9 cellular contexts compared by ENCODE assay signal in the genomic region with DNA sequence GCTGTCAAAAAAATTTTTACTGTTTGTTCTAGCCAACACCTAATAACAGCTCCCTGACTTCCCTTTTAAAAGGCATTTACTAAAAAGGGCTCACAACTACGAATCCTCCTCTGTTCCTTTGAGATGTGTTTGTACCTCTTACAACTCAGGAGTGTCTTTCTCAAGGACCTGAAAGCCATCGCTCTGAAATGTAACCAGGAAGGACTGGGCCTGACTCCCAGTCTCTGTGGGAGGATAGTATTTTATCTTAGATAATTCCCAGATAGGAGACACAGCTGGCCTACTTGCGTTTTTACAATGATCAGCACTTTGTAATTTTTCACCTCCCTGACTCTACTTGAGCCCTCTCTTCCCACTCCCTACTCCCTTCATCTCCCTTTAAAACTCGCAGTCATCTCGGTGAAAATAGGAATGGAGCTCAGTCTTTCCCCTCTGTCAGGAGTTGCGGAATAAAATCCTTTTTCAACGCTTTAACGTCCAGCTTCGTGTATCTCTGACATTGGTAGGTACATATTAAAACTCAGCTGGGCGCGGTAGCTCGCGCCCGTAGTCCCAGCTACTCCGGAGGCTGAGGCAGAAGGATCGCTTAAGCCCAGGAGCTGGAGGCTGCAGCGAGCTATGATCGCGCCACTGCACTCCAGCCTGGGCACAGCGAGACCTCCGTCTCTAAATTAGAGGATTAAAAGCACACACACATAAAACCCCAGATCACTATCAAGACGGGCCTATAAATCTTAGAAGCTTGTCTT. TPM values are rescaled to one million over a fixed set of nuclear protein-coding genes. Genes with fewer than 3 reads are reported as not detected.
DNase-seq lines count a peak whose midpoint lies in the region; ATAC-seq and TF ChIP-seq lines count a peak whose summit lies in the region.
"Had no signal": no experiment of that assay in that cellular context is flagged by ENCODE, and none has a peak within 500 bp of the region (broad histone marks: within the 10 kb centered on the region; RNA-seq: fewer than 3 reads in every experiment).

No MANE protein-coding gene starts in this region.

- no peak for TF ChIP-seq RAD21 in neural cell (conservative IDR thresholded peaks at IDR 0.05)

- H3F3A ChIP-seq in PC-9 (ENCODE audit: insufficient read depth, low read depth), result no peaks in the 10 kb centered on the region; the same call in 1 of the 2 replicates
- no peaks in the 10 kb centered on the region for H3F3A ChIP-seq in neural cell (ENCODE audit: insufficient read depth, low read length, poor library complexity, severe bottlenecking)

- peaks cover 29% of the 10 kb centered on the region for H3K79me2 ChIP-seq in PC-9 (ENCODE audit: low read depth)
- H3K79me2 ChIP-seq in neural cell (replicated peaks; ENCODE audit: insufficient read depth, low read length), result peaks cover 14% of the 10 kb centered on the region

- TF ChIP-seq CTCF in PC-9 (conservative IDR thresholded peaks at IDR 0.05) (no peak), neural cell (IDR thresholded peaks at IDR 0.05; ENCODE audit: poor library complexity, severe bottlenecking) (no peak)

- H3K27me3 ChIP-seq in PC-9 (ENCODE audit: insufficient read depth, low read depth) (no peaks in the 10 kb centered on the region), ectodermal cell (ENCODE audit: control insufficient read depth, insufficient read depth, low read length, poor library complexity, severe bottlenecking) (no peaks in the 10 kb centered on the region), neural cell (ENCODE audit: insufficient read depth, low read depth, low read length) (no peaks in the 10 kb centered on the region)

- H3K27ac ChIP-seq in PC-9 (peak overlapping the region; percentile 74), ectodermal cell (ENCODE audit: insufficient read depth, low read depth, low read length, poor library complexity, severe bottlenecking) (no peak overlapping the region), neural cell (ENCODE audit: low read length) (peak overlapping the region; percentile 83)

- H2AFZ ChIP-seq in PC-9 (peak overlapping the region; percentile 87), neural cell (ENCODE audit: low read depth, low read length) (peak overlapping the region; percentile 41)

- no peaks in the 10 kb centered on the region for H3K9me3 ChIP-seq in ES-I3 (ENCODE audit: control insufficient read depth, insufficient read depth, low read length)
- H3K9me3 ChIP-seq in PC-9 (ENCODE audit: insufficient read depth, low read depth), result no peaks in the 10 kb centered on the region
- H3K9me3 ChIP-seq in ectodermal cell (ENCODE audit: control insufficient read depth, low read length), result no peaks in the 10 kb centered on the region
- H3K9me3 ChIP-seq in neural cell (ENCODE audit: low read length), result no peaks in the 10 kb centered on the region

- H3K4me2 ChIP-seq in PC-9 (peak overlapping the region; percentile 78), neural cell (ENCODE audit: low read length) (peak overlapping the region; percentile 43)

- POLR2A ChIA-PET in PC-9 (lab: Charles Lee; ENCODE audit: unreplicated experiment), result interaction anchor here (1.0 kb wide), 1 partner anchor 37 kb away, joined by 3 read pairs; no protein-coding TSS in a partner anchor

- WGBS in ectodermal cell, 2 experiments, result 46 to 52% methylated on average over 22 of the region's 22 CpGs

- H3K9me2 ChIP-seq in PC-9 (ENCODE audit: insufficient read depth) (no peaks in the 10 kb centered on the region), neural cell (ENCODE audit: insufficient read depth, low read length) (no peaks in the 10 kb centered on the region)

- BruUV-seq in PC-9 (replicated peaks; lab: Mats Ljungman, UMichigan), result TSS peak; percentile 50

- intact Hi-C loops in PC-9 (cut with micrococcal nuclease; ENCODE audit: unreplicated experiment), result loop anchor here (2.0 to 5.0 kb wide), 2 partner anchors 38 to 1247 kb away; a partner anchor contains a TSS

- peak overlapping the region; percentile 76 for H3K4me3 ChIP-seq in PC-9
- peak overlapping the region; percentile 91 for H3K4me3 ChIP-seq in ectodermal cell (ENCODE audit: insufficient read depth, low read depth, low read length)
- peak overlapping the region; percentile 83 for H3K4me3 ChIP-seq in neural cell (ENCODE audit: low read length)

- H4K20me1 ChIP-seq in PC-9 (ENCODE audit: insufficient read depth) (no peaks in the 10 kb centered on the region), neural cell (ENCODE audit: insufficient read depth) (no peaks in the 10 kb centered on the region)

- peaks cover 6% of the 10 kb centered on the region; the same call in 1 of the 2 replicates for H3K4me1 ChIP-seq in ES-I3 (ENCODE audit: insufficient read depth, low read length)
- peaks cover 21% of the 10 kb centered on the region for H3K4me1 ChIP-seq in PC-9 (replicated peaks; ENCODE audit: insufficient read depth)
- peaks cover 10% of the 10 kb centered on the region for H3K4me1 ChIP-seq in ectodermal cell (ENCODE audit: control insufficient read depth, insufficient read depth, low read length)

- CTCF ChIA-PET in PC-9 (lab: Charles Lee), result no interaction called here

- TF ChIP-seq EP300 in neural cell (conservative IDR thresholded peaks at IDR 0.05; ENCODE audit: poor library complexity, severe bottlenecking), result no peak

- ATAC-seq in GM21381 (IDR thresholded peaks at IDR 0.05; ENCODE audit: unreplicated experiment), result no peak

- H3K9ac ChIP-seq in ES-I3 (ENCODE audit: low read depth, low read length) (peak overlapping the region; percentile 96), neural cell (ENCODE audit: low read length) (peak overlapping the region; percentile 86)

- DNase-seq in PC-9 (no peak), epidermal melanocyte (ENCODE audit: insufficient read length, low spot score) (no peak), NCI-H1436 (lab: John Stamatoyannopoulos, UW) (no peak), NCI-H146 treated with DMSO at 0.1 percent for 48 hours (lab: John Stamatoyannopoulos, UW; ENCODE audit: unreplicated experiment) (no peak)

- H3K36me3 ChIP-seq in ES-I3 (ENCODE audit: insufficient read depth, low read length), result no peaks in the 10 kb centered on the region
- peaks cover 10% of the 10 kb centered on the region; the same call in 1 of the 2 replicates for H3K36me3 ChIP-seq in PC-9 (ENCODE audit: low read depth)
- no peaks in the 10 kb centered on the region for H3K36me3 ChIP-seq in ectodermal cell (ENCODE audit: control insufficient read depth, insufficient read depth, low read length)
- no peaks in the 10 kb centered on the region for H3K36me3 ChIP-seq in neural cell (ENCODE audit: insufficient read depth, low read length)

TF ChIP-seq in neural cell, 6 proteins besides CTCF, POLR2A, EP300 and RAD21:
- TF ChIP-seq EZH2 (IDR thresholded peaks at IDR 0.05; ENCODE audit: borderline replicate concordance, insufficient read depth, low read length, poor library complexity, severe bottlenecking) (no peak), MXI1 (conservative IDR thresholded peaks at IDR 0.05; ENCODE audit: poor library complexity, severe bottlenecking) (no peak), POLR2AphosphoS5 (IDR thresholded peaks at IDR 0.05) (no peak), SMC3 (conservative IDR thresholded peaks at IDR 0.05; ENCODE audit: poor library complexity) (no peak), TAF1 (IDR thresholded peaks at IDR 0.05; ENCODE audit: low read depth) (no peak)
- TF ChIP-seq, protein P1, sequence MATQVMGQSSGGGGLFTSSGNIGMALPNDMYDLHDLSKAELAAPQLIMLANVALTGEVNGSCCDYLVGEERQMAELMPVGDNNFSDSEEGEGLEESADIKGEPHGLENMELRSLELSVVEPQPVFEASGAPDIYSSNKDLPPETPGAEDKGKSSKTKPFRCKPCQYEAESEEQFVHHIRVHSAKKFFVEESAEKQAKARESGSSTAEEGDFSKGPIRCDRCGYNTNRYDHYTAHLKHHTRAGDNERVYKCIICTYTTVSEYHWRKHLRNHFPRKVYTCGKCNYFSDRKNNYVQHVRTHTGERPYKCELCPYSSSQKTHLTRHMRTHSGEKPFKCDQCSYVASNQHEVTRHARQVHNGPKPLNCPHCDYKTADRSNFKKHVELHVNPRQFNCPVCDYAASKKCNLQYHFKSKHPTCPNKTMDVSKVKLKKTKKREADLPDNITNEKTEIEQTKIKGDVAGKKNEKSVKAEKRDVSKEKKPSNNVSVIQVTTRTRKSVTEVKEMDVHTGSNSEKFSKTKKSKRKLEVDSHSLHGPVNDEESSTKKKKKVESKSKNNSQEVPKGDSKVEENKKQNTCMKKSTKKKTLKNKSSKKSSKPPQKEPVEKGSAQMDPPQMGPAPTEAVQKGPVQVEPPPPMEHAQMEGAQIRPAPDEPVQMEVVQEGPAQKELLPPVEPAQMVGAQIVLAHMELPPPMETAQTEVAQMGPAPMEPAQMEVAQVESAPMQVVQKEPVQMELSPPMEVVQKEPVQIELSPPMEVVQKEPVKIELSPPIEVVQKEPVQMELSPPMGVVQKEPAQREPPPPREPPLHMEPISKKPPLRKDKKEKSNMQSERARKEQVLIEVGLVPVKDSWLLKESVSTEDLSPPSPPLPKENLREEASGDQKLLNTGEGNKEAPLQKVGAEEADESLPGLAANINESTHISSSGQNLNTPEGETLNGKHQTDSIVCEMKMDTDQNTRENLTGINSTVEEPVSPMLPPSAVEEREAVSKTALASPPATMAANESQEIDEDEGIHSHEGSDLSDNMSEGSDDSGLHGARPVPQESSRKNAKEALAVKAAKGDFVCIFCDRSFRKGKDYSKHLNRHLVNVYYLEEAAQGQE (IDR thresholded peaks at IDR 0.05; ENCODE audit: borderline replicate concordance), result no peak

RNA-seq across cellular contexts. Expression of a gene that starts 1.1 kb away (rescaled TPM):
- total RNA-seq in PC-9 (2021), result 12.3 and 17.4 TPM in 2 replicates
- polyA plus RNA-seq in ectodermal cell (2013, experiment 1 of 4), result 18.6 TPM
- polyA plus RNA-seq in ectodermal cell (2013, experiment 2 of 4), result 19.7 TPM
- polyA plus RNA-seq in ectodermal cell (2013, experiment 3 of 4), result 17.6 TPM
- 19.0 TPM for polyA plus RNA-seq in ectodermal cell (2013, experiment 4 of 4)
- polyA plus RNA-seq in neural cell, result 14.9 and 26.6 TPM in 2 replicates
- polyA minus RNA-seq in neural cell, result 14.9 and 20.3 TPM in 2 replicates

RNA-seq across cellular contexts. Expression of a gene that starts 13.2 kb away (rescaled TPM):
- total RNA-seq in PC-9 (2021), result not detected in 2 replicates
- polyA plus RNA-seq in ectodermal cell (2013, experiment 1 of 4), result not detected
- not detected for polyA plus RNA-seq in ectodermal cell (2013, experiment 2 of 4)
- polyA plus RNA-seq in ectodermal cell (2013, experiment 3 of 4), result not detected
- polyA plus RNA-seq in ectodermal cell (2013, experiment 4 of 4), result not detected
- polyA plus RNA-seq in neural cell, result not detected in 2 replicates
- not detected in 2 replicates for polyA minus RNA-seq in neural cell

RNA-seq across cellular contexts. Expression of a gene that starts 38.1 kb away (rescaled TPM):
- total RNA-seq in PC-9 (2021), result 3.9 TPM in 1 of 2 replicates, not detected in the other
- 10.8 TPM for polyA plus RNA-seq in ectodermal cell (2013, experiment 1 of 4)
- polyA plus RNA-seq in ectodermal cell (2013, experiment 2 of 4), result 4.0 TPM
- polyA plus RNA-seq in ectodermal cell (2013, experiment 3 of 4), result 17.8 TPM
- polyA plus RNA-seq in ectodermal cell (2013, experiment 4 of 4), result 20.3 TPM
- not detected in 2 replicates for polyA plus RNA-seq in neural cell
- not detected in 2 replicates for polyA minus RNA-seq in neural cell
- total RNA-seq: SK-MEL-5 had no signal
